In genomic region chr2:27071277-27071989, GRCh38 we compare ENCODE assay signal across 8 cellular contexts. TPM values are rescaled to one million over a fixed set of nuclear protein-coding genes. Genes with fewer than 3 reads are reported as not detected.
DNase-seq lines count a peak whose midpoint lies in the region; TF ChIP-seq lines count a peak whose summit lies in the region.

Gene OST4, minus strand, starts transcription at chr2:27071654.

- peak within 1 kb of the TSS; percentile 98 for H3K27ac Mint-ChIP-seq in activated naive CD4-positive, alpha-beta T cell treated with anti-CD3 and anti-CD28 coated beads, Interleukin-2, amount 10 ng/mL, durations not matched to agents 7 days and 5 days

- H3K36me3 Mint-ChIP-seq in activated naive CD4-positive, alpha-beta T cell treated with anti-CD3 and anti-CD28 coated beads, Interleukin-2, amount 10 ng/mL, durations not matched to agents 7 days and 5 days = peaks cover 36% of the 10 kb centered on the region

- intact Hi-C loops in testis (cut with DNase I; ENCODE audit: low total_unique reads) = no loop called here

- H3K36me3 ChIP-seq in SK-N-MC (ENCODE audit: insufficient read depth, low read length) (peaks cover 28% of the 10 kb centered on the region), testis (ENCODE audit: low read depth, missing control alignments) (no peaks in the 10 kb centered on the region)

- H3K9ac ChIP-seq in SK-N-MC (ENCODE audit: insufficient read length) = peak within 1 kb of the TSS; percentile 96

- H3K4me3 ChIP-seq in SK-N-MC (peak within 1 kb of the TSS; percentile 99), testis (peak within 1 kb of the TSS; percentile 86 to 94)

- CTCF ChIA-PET in HEK293T (lab: Yijun Ruan, JAX) = interaction anchor here (1.1 kb wide), 1 partner anchor 827 kb away, joined by 3 read pairs; the partner anchor contains the start of genes HADHA and HADHB
- CTCF ChIA-PET in activated naive CD4-positive, alpha-beta T cell treated with anti-CD3 and anti-CD28 coated beads, Interleukin-2, amount 10 ng/mL, durations not matched to agents 7 days and 5 days (lab: Charles Lee) = interaction anchor here (1.0 to 1.6 kb wide), 3 partner anchors 10 to 110 kb away, joined by 3 to 6 read pairs (median 5); partner anchors contain the start of gene AGBL5

- H3K9me3 Mint-ChIP-seq in activated naive CD4-positive, alpha-beta T cell treated with anti-CD3 and anti-CD28 coated beads, Interleukin-2, amount 10 ng/mL, durations not matched to agents 7 days and 5 days = no peaks in the 10 kb centered on the region

- peak within 1 kb of the TSS; percentile 94 for H3K27ac ChIP-seq in SK-N-MC
- peak within 1 kb of the TSS; percentile 93 to 94 for H3K27ac ChIP-seq in testis

- DNase-seq in GM04504 (ENCODE audit: low read depth) = peak; percentile 76
- DNase-seq in HEK293T (ENCODE audit: extremely low spot score) = peak; percentile 96
- DNase-seq in MV-4-11 (lab: John Stamatoyannopoulos, UW) = peak; percentile 86
- DNase-seq in SK-N-MC (ENCODE audit: low read depth, low spot score) = no peak
- DNase-seq in activated naive CD4-positive, alpha-beta T cell treated with anti-CD3 and anti-CD28 coated beads, Interleukin-2, amount 10 ng/mL, durations not matched to agents 7 days and 5 days = peak; percentile 93
- peak; percentile 94 for DNase-seq in germinal center (ENCODE audit: low spot score)
- peak; percentile 96 for DNase-seq in occipital lobe (lab: John Stamatoyannopoulos, UW)
- DNase-seq in testis = peak; percentile 97

- peaks cover 53% of the 10 kb centered on the region for H3K4me1 ChIP-seq in testis

- no peak for TF ChIP-seq CTCF in testis (IDR thresholded peaks at IDR 0.05)

- TF ChIP-seq POLR2A in testis (IDR thresholded peaks at IDR 0.05) = no peak

- peaks cover 74% of the 10 kb centered on the region for H3K4me1 Mint-ChIP-seq in activated naive CD4-positive, alpha-beta T cell treated with anti-CD3 and anti-CD28 coated beads, Interleukin-2, amount 10 ng/mL, durations not matched to agents 7 days and 5 days

- H3K9me3 ChIP-seq in SK-N-MC (ENCODE audit: low read depth, low read length) = no peaks in the 10 kb centered on the region; the same call in 1 of the 2 replicates
- H3K9me3 ChIP-seq in testis = no peaks in the 10 kb centered on the region

- H3K4me3 Mint-ChIP-seq in activated naive CD4-positive, alpha-beta T cell treated with anti-CD3 and anti-CD28 coated beads, Interleukin-2, amount 10 ng/mL, durations not matched to agents 7 days and 5 days = peak within 1 kb of the TSS; percentile 99

- H3K27me3 Mint-ChIP-seq in activated naive CD4-positive, alpha-beta T cell treated with anti-CD3 and anti-CD28 coated beads, Interleukin-2, amount 10 ng/mL, durations not matched to agents 7 days and 5 days = peaks cover 4% of the 10 kb centered on the region

- POLR2A ChIA-PET in HEK293T (lab: Yijun Ruan, JAX) = interaction anchor here (0.6 to 5.2 kb wide), 15 partner anchors 9 to 225 kb away, joined by 3 to 91 read pairs (median 5); partner anchors contain the start of genes AGBL5, KHK, SLC30A3 and TRIM54

- WGBS in testis, 2 donors = 0 to 1% methylated on average over 8 to 44 of the region's 86 CpGs

- H3K27me3 ChIP-seq in testis = no peaks in the 10 kb centered on the region

TF ChIP-seq in HEK293T, 16 proteins besides CTCF, POLR2A, EP300 and RAD21:
- TF ChIP-seq CTBP1 (IDR thresholded peaks at IDR 0.05; ENCODE audit: borderline replicate concordance) = no peak
- no peak for TF ChIP-seq ZNF384 (IDR thresholded peaks at IDR 0.05)
- no peak for TF ChIP-seq LEF1 (IDR thresholded peaks at IDR 0.05; ENCODE audit: borderline replicate concordance)
- TF ChIP-seq SP1 (IDR thresholded peaks at IDR 0.05) = no peak
- TF ChIP-seq FOXK2 (IDR thresholded peaks at IDR 0.05) = no peak
- no peak for TF ChIP-seq BHLHE40 (IDR thresholded peaks at IDR 0.05; ENCODE audit: borderline replicate concordance)
- TF ChIP-seq SUZ12 (IDR thresholded peaks at IDR 0.05) = no peak
- TF ChIP-seq L3MBTL2 (conservative IDR thresholded peaks at IDR 0.05) = no peak
- no peak for TF ChIP-seq TARDBP (IDR thresholded peaks at IDR 0.05)
- no peak for TF ChIP-seq HDGF (IDR thresholded peaks at IDR 0.05; ENCODE audit: borderline replicate concordance)
- TF ChIP-seq FOXM1 (IDR thresholded peaks at IDR 0.05; ENCODE audit: borderline replicate concordance) = no peak
- TF ChIP-seq ARNT (IDR thresholded peaks at IDR 0.05) = no peak
- TF ChIP-seq ELF4 (IDR thresholded peaks at IDR 0.05) = no peak
- no peak for TF ChIP-seq NFRKB (IDR thresholded peaks at IDR 0.05)
- no peak for TF ChIP-seq PKNOX1 (IDR thresholded peaks at IDR 0.05)
- no peak for TF ChIP-seq FOXA1 (IDR thresholded peaks at IDR 0.05)

RNA-seq across cellular contexts. Expression of gene OST4, which starts in this region (rescaled TPM):
- total RNA-seq in occipital lobe (132 TPM), testis (100 to 1,000 TPM; 220 to 262 TPM)
- polyA plus RNA-seq in testis (ENCODE audit: insufficient read depth, low read depth, low replicate concordance) = 297 TPM
